ENCODE assay signal across 14 cellular contexts in genomic region chr14:68675233-68675577, GRCh38.
DNase-seq lines count a peak whose midpoint lies in the region; ATAC-seq and TF ChIP-seq lines count a peak whose summit lies in the region.
"Had no signal": no experiment of that assay in that cellular context is flagged by ENCODE, and none has a peak within 500 bp of the region (broad histone marks: within the 10 kb centered on the region; RNA-seq: fewer than 3 reads in every experiment).

No MANE protein-coding gene starts in this region.

- peaks cover 35% of the 10 kb centered on the region for H3K4me1 Mint-ChIP-seq in stimulated activated naive CD8-positive, alpha-beta T cell treated with anti-CD3 and anti-CD28 coated beads, Interleukin-15, Interleukin-2, amounts not matched to agents 100 ng/mL and 50 ng/mL, for 24 hours (ENCODE audit: low read depth)
- H3K4me1 Mint-ChIP-seq in stimulated activated naive CD8-positive, alpha-beta T cell treated with anti-CD3 and anti-CD28 coated beads, Interleukin-15, amount 100 ng/mL, for 72 hours: peaks cover 40% of the 10 kb centered on the region
- peaks cover 33% of the 10 kb centered on the region for H3K4me1 Mint-ChIP-seq in memory B cell

- no peak overlapping the region for H3K4me3 Mint-ChIP-seq in stimulated activated naive CD8-positive, alpha-beta T cell treated with anti-CD3 and anti-CD28 coated beads, Interleukin-15, Interleukin-2, amounts not matched to agents 100 ng/mL and 50 ng/mL, for 24 hours
- H3K4me3 Mint-ChIP-seq in stimulated activated naive CD8-positive, alpha-beta T cell treated with anti-CD3 and anti-CD28 coated beads, Interleukin-15, amount 100 ng/mL, for 72 hours: no peak overlapping the region
- no peak overlapping the region for H3K4me3 Mint-ChIP-seq in memory B cell
- H3K4me3 Mint-ChIP-seq: activated naive CD8-positive, alpha-beta T cell treated with anti-CD3 and anti-CD28 coated beads, Interleukin-2, amount 10 ng/mL, durations not matched to agents 7 days and 5 days; naive thymus-derived CD4-positive, alpha-beta T cell had no signal

- no peaks in the 10 kb centered on the region for H3K9me3 Mint-ChIP-seq in stimulated activated naive CD8-positive, alpha-beta T cell treated with anti-CD3 and anti-CD28 coated beads, Interleukin-15, Interleukin-2, amounts not matched to agents 100 ng/mL and 50 ng/mL, for 24 hours
- H3K9me3 Mint-ChIP-seq in stimulated activated naive CD8-positive, alpha-beta T cell treated with anti-CD3 and anti-CD28 coated beads, Interleukin-15, amount 100 ng/mL, for 72 hours: no peaks in the 10 kb centered on the region
- H3K9me3 Mint-ChIP-seq in memory B cell: no peaks in the 10 kb centered on the region

- no peak for ATAC-seq in stimulated activated naive CD8-positive, alpha-beta T cell treated with anti-CD3 and anti-CD28 coated beads, Interleukin-15, amount 100 ng/mL, for 72 hours
- no peak for ATAC-seq in memory B cell (ENCODE audit: low read depth)
- no peak for ATAC-seq in GM18502 (IDR thresholded peaks at IDR 0.05; ENCODE audit: poor library complexity, unreplicated experiment)
- no peak for ATAC-seq in GM18909 (IDR thresholded peaks at IDR 0.05; ENCODE audit: poor library complexity, unreplicated experiment)
- no peak for ATAC-seq in HG03432 (IDR thresholded peaks at IDR 0.05; ENCODE audit: unreplicated experiment)
- ATAC-seq: naive thymus-derived CD4-positive, alpha-beta T cell had no signal

- no peak for DNase-seq in stimulated activated naive CD8-positive, alpha-beta T cell treated with anti-CD3 and anti-CD28 coated beads, Interleukin-15, amount 100 ng/mL, for 72 hours
- DNase-seq in ascending aorta (ENCODE audit: low spot score in 2 of 2) (no peak), memory B cell (ENCODE audit: low spot score in 2 of 2) (no peak), lower leg skin (ENCODE audit: low spot score in 2 of 2) (no peak)
- DNase-seq: activated naive CD8-positive, alpha-beta T cell treated with anti-CD3 and anti-CD28 coated beads, Interleukin-2, amount 10 ng/mL, durations not matched to agents 7 days and 5 days; colonic mucosa; foreskin melanocyte; islet precursor cell; naive thymus-derived CD4-positive, alpha-beta T cell had no signal

- no peaks in the 10 kb centered on the region for H3K36me3 Mint-ChIP-seq in stimulated activated naive CD8-positive, alpha-beta T cell treated with anti-CD3 and anti-CD28 coated beads, Interleukin-15, Interleukin-2, amounts not matched to agents 100 ng/mL and 50 ng/mL, for 24 hours (ENCODE audit: low read depth)
- H3K36me3 Mint-ChIP-seq in memory B cell: peaks cover 16% of the 10 kb centered on the region
- H3K36me3 Mint-ChIP-seq: activated naive CD8-positive, alpha-beta T cell treated with anti-CD3 and anti-CD28 coated beads, Interleukin-2, amount 10 ng/mL, durations not matched to agents 7 days and 5 days; naive thymus-derived CD4-positive, alpha-beta T cell had no signal

- peak overlapping the region; percentile 59 for H3K27ac Mint-ChIP-seq in stimulated activated naive CD8-positive, alpha-beta T cell treated with anti-CD3 and anti-CD28 coated beads, Interleukin-15, Interleukin-2, amounts not matched to agents 100 ng/mL and 50 ng/mL, for 24 hours
- H3K27ac Mint-ChIP-seq in stimulated activated naive CD8-positive, alpha-beta T cell treated with anti-CD3 and anti-CD28 coated beads, Interleukin-15, amount 100 ng/mL, for 72 hours: no peak overlapping the region
- peak overlapping the region; percentile 87 for H3K27ac Mint-ChIP-seq in memory B cell
- H3K27ac Mint-ChIP-seq: activated naive CD8-positive, alpha-beta T cell treated with anti-CD3 and anti-CD28 coated beads, Interleukin-2, amount 10 ng/mL, durations not matched to agents 7 days and 5 days had no signal

- H3K4me1 ChIP-seq in ascending aorta: peaks cover 0 to 14% of the 10 kb centered on the region in 2 donors
- H3K4me1 ChIP-seq: colonic mucosa, HAP-1 had no signal

- intact Hi-C loops in ascending aorta (cut with DNase I): no loop called here
- intact Hi-C loops in lower leg skin (cut with DNase I; ENCODE audit: low total_unique reads): no loop called here

- H3K4me3 ChIP-seq in ascending aorta (no peak overlapping the region), lower leg skin (ENCODE audit: low read depth, poor library complexity, severe bottlenecking) (no peak overlapping the region)
- H3K4me3 ChIP-seq: colonic mucosa, HAP-1 had no signal

- no peak for TF ChIP-seq POLR2A in lower leg skin (IDR thresholded peaks at IDR 0.05)

- peak overlapping the region; percentile 42 for H3K27ac ChIP-seq in ascending aorta
- H3K27ac ChIP-seq: colonic mucosa had no signal

- no peaks in the 10 kb centered on the region for H3K27me3 Mint-ChIP-seq in stimulated activated naive CD8-positive, alpha-beta T cell treated with anti-CD3 and anti-CD28 coated beads, Interleukin-15, Interleukin-2, amounts not matched to agents 100 ng/mL and 50 ng/mL, for 24 hours
- no peaks in the 10 kb centered on the region for H3K27me3 Mint-ChIP-seq in stimulated activated naive CD8-positive, alpha-beta T cell treated with anti-CD3 and anti-CD28 coated beads, Interleukin-15, amount 100 ng/mL, for 72 hours
- no peaks in the 10 kb centered on the region for H3K27me3 Mint-ChIP-seq in memory B cell
- H3K27me3 Mint-ChIP-seq: activated naive CD8-positive, alpha-beta T cell treated with anti-CD3 and anti-CD28 coated beads, Interleukin-2, amount 10 ng/mL, durations not matched to agents 7 days and 5 days; naive thymus-derived CD4-positive, alpha-beta T cell had no signal

- H3K9me3 ChIP-seq in ascending aorta: no peaks in the 10 kb centered on the region
- H3K9me3 ChIP-seq: colonic mucosa, HAP-1 had no signal

- H3K27me3 ChIP-seq in ascending aorta: no peaks in the 10 kb centered on the region
- H3K27me3 ChIP-seq: colonic mucosa had no signal

- WGBS in lower leg skin, 2 donors: 88 to 100% methylated on average over 1 of the region's 1 CpG

- TF ChIP-seq CTCF in ascending aorta (IDR thresholded peaks at IDR 0.05) (no peak), lower leg skin (IDR thresholded peaks at IDR 0.05) (no peak)

- no peaks in the 10 kb centered on the region for H3K36me3 ChIP-seq in ascending aorta
- H3K36me3 ChIP-seq: colonic mucosa, HAP-1 had no signal

Comparison
In these comparisons a context has a peak if more than half of its experiments do, and no peak if none do; other contexts are left out.
1. H3K27ac Mint-ChIP-seq: peak in stimulated activated naive CD8-positive, alpha-beta T cell treated with anti-CD3 and anti-CD28 coated beads, Interleukin-15, Interleukin-2, amounts not matched to agents 100 ng/mL and 50 ng/mL, for 24 hours (single experiment) and memory B cell (single experiment); none in stimulated activated naive CD8-positive, alpha-beta T cell treated with anti-CD3 and anti-CD28 coated beads, Interleukin-15, amount 100 ng/mL, for 72 hours (0 of 2).